Comparison of ENCODE assay signal across 1 cellular context in the genomic region with DNA sequence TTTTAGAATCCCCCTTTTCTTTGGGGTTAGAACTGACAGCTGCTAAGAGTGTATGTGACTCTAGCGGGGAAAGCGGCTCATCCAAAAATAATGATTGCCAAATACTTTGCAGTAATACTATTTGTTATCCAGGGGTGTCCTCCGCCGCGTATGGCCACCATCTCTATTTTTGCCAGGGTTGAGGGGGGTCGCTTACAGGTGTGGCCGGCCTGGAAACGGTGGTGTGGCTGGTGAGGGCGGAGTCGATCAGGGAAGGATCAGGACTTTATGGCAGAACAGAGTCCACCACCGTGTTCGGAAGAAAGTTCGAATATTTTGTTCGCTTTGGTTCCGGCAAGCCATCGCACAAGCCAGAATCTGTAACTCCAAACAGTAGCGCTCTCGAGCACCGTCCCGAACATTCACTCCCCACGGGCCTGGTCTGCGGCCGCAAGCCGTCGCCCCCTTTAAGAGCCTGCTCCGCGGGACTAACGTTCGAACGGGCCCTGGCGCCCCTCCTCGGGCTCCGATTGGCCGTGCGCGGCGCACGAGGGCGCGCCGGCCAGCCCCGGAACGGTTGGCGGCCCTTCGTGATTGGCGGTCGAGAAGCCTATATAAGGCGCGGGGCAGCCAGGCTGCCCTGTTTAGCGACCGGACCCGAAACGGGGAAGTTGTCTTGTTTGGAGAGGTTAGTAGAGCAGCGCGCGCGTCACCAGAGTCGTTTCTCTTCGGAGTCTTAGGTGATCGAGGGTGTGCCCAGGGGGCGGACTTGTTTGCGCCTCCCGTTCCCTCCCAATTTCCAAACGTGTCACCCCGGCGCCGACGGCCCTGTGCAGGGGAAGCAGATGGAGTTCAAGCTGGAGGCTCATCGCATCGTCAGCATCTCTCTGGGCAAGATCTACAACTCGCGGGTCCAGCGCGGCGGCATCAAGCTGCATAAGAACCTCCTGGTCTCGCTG.
TF ChIP-seq lines count a peak whose summit lies in the region.

A gene (plus strand): TSS at position 622 of the 938 bp plus-strand sequence. CDS start 203 bp downstream, at position 825.

TF ChIP-seq in H1, 55 proteins besides CTCF, POLR2A, EP300 and RAD21 (continues in another document):
- TF ChIP-seq KDM4A (IDR thresholded peaks at IDR 0.05; ENCODE audit: low read depth, low read length, severe bottlenecking) = peak; percentile 52
- TF ChIP-seq EZH2 (IDR thresholded peaks at IDR 0.05; ENCODE audit: low read depth, low read length, severe bottlenecking) = no peak
- TF ChIP-seq BCL11A (IDR thresholded peaks at IDR 0.05; ENCODE audit: low read depth in 2 of 2, low read length in 2 of 2) = no peak
- TF ChIP-seq ASH2L (IDR thresholded peaks at IDR 0.05; ENCODE audit: low read length) = peak; percentile 76
- TF ChIP-seq NANOG (IDR thresholded peaks at IDR 0.05; ENCODE audit: insufficient read depth, low read depth, low read length, poor library complexity, severe bottlenecking) = peak; percentile 47
- TF ChIP-seq RFX5 (IDR thresholded peaks at IDR 0.05; ENCODE audit: borderline replicate concordance, low read depth, low read length) = no peak
- peak; percentile 86 for TF ChIP-seq PHF8 (conservative IDR thresholded peaks at IDR 0.05; ENCODE audit: low read depth, low read length)
- no peak for TF ChIP-seq BRCA1 (IDR thresholded peaks at IDR 0.05; ENCODE audit: low read depth, low read length)
- TF ChIP-seq YY1 (IDR thresholded peaks at IDR 0.05; ENCODE audit: low read depth, low read length) = 0 out of 2 replicates have a peak, but pooled peaks have one; percentile 15
- TF ChIP-seq SIN3A (conservative IDR thresholded peaks at IDR 0.05 in 1 of 2, IDR thresholded peaks at IDR 0.05 in 1 of 2; ENCODE audit: low read depth in 1 of 2, low read length in 2 of 2) = peak in 1 of 2 experiments; percentile 21; a peak in 1 of 4 replicates
- no peak for TF ChIP-seq RXRA (IDR thresholded peaks at IDR 0.05; ENCODE audit: insufficient read depth, low read depth, low read length)
- TF ChIP-seq, protein P1, sequence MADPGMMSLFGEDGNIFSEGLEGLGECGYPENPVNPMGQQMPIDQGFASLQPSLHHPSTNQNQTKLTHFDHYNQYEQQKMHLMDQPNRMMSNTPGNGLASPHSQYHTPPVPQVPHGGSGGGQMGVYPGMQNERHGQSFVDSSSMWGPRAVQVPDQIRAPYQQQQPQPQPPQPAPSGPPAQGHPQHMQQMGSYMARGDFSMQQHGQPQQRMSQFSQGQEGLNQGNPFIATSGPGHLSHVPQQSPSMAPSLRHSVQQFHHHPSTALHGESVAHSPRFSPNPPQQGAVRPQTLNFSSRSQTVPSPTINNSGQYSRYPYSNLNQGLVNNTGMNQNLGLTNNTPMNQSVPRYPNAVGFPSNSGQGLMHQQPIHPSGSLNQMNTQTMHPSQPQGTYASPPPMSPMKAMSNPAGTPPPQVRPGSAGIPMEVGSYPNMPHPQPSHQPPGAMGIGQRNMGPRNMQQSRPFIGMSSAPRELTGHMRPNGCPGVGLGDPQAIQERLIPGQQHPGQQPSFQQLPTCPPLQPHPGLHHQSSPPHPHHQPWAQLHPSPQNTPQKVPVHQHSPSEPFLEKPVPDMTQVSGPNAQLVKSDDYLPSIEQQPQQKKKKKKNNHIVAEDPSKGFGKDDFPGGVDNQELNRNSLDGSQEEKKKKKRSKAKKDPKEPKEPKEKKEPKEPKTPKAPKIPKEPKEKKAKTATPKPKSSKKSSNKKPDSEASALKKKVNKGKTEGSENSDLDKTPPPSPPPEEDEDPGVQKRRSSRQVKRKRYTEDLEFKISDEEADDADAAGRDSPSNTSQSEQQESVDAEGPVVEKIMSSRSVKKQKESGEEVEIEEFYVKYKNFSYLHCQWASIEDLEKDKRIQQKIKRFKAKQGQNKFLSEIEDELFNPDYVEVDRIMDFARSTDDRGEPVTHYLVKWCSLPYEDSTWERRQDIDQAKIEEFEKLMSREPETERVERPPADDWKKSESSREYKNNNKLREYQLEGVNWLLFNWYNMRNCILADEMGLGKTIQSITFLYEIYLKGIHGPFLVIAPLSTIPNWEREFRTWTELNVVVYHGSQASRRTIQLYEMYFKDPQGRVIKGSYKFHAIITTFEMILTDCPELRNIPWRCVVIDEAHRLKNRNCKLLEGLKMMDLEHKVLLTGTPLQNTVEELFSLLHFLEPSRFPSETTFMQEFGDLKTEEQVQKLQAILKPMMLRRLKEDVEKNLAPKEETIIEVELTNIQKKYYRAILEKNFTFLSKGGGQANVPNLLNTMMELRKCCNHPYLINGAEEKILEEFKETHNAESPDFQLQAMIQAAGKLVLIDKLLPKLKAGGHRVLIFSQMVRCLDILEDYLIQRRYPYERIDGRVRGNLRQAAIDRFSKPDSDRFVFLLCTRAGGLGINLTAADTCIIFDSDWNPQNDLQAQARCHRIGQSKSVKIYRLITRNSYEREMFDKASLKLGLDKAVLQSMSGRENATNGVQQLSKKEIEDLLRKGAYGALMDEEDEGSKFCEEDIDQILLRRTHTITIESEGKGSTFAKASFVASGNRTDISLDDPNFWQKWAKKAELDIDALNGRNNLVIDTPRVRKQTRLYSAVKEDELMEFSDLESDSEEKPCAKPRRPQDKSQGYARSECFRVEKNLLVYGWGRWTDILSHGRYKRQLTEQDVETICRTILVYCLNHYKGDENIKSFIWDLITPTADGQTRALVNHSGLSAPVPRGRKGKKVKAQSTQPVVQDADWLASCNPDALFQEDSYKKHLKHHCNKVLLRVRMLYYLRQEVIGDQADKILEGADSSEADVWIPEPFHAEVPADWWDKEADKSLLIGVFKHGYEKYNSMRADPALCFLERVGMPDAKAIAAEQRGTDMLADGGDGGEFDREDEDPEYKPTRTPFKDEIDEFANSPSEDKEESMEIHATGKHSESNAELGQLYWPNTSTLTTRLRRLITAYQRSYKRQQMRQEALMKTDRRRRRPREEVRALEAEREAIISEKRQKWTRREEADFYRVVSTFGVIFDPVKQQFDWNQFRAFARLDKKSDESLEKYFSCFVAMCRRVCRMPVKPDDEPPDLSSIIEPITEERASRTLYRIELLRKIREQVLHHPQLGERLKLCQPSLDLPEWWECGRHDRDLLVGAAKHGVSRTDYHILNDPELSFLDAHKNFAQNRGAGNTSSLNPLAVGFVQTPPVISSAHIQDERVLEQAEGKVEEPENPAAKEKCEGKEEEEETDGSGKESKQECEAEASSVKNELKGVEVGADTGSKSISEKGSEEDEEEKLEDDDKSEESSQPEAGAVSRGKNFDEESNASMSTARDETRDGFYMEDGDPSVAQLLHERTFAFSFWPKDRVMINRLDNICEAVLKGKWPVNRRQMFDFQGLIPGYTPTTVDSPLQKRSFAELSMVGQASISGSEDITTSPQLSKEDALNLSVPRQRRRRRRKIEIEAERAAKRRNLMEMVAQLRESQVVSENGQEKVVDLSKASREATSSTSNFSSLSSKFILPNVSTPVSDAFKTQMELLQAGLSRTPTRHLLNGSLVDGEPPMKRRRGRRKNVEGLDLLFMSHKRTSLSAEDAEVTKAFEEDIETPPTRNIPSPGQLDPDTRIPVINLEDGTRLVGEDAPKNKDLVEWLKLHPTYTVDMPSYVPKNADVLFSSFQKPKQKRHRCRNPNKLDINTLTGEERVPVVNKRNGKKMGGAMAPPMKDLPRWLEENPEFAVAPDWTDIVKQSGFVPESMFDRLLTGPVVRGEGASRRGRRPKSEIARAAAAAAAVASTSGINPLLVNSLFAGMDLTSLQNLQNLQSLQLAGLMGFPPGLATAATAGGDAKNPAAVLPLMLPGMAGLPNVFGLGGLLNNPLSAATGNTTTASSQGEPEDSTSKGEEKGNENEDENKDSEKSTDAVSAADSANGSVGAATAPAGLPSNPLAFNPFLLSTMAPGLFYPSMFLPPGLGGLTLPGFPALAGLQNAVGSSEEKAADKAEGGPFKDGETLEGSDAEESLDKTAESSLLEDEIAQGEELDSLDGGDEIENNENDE (IDR thresholded peaks at IDR 0.05; ENCODE audit: insufficient replicate concordance, low read length) = no peak
- no peak for TF ChIP-seq CHD1 (IDR thresholded peaks at IDR 0.05; ENCODE audit: low read depth, low read length)
- peak; percentile 36 for TF ChIP-seq CREB1 (IDR thresholded peaks at IDR 0.05)
- no peak for TF ChIP-seq TCF12 (IDR thresholded peaks at IDR 0.05; ENCODE audit: low read depth, low read length)
- no peak for TF ChIP-seq GABPA (IDR thresholded peaks at IDR 0.05; ENCODE audit: borderline replicate concordance, insufficient read depth, low read length)
- TF ChIP-seq, protein P2, sequence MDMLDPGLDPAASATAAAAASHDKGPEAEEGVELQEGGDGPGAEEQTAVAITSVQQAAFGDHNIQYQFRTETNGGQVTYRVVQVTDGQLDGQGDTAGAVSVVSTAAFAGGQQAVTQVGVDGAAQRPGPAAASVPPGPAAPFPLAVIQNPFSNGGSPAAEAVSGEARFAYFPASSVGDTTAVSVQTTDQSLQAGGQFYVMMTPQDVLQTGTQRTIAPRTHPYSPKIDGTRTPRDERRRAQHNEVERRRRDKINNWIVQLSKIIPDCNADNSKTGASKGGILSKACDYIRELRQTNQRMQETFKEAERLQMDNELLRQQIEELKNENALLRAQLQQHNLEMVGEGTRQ (IDR thresholded peaks at IDR 0.05; ENCODE audit: low read length) = peak; percentile 77
- no peak for TF ChIP-seq SIRT6 (IDR thresholded peaks at IDR 0.05; ENCODE audit: low read length)
- TF ChIP-seq CTBP2 (IDR thresholded peaks at IDR 0.05; ENCODE audit: borderline replicate concordance, insufficient read depth, insufficient read length, low read length) = peak; percentile 28
- TF ChIP-seq SP2 (IDR thresholded peaks at IDR 0.05; ENCODE audit: low read length) = no peak
- no peak for TF ChIP-seq KDM1A (IDR thresholded peaks at IDR 0.05; ENCODE audit: borderline replicate concordance, low read length)
- no peak for TF ChIP-seq FOSL1 (IDR thresholded peaks at IDR 0.05; ENCODE audit: insufficient read depth, low read depth, low read length)
- no peak for TF ChIP-seq SUZ12 (IDR thresholded peaks at IDR 0.05; ENCODE audit: low read length)
- TF ChIP-seq KDM5A (IDR thresholded peaks at IDR 0.05; ENCODE audit: low read length) = no peak
- peak; percentile 94 for TF ChIP-seq GTF2F1 (IDR thresholded peaks at IDR 0.05; ENCODE audit: borderline replicate concordance, low read depth, low read length)
- TF ChIP-seq TEAD4 (IDR thresholded peaks at IDR 0.05; ENCODE audit: low read depth, low read length) = no peak
- no peak for TF ChIP-seq CHD2 (IDR thresholded peaks at IDR 0.05; ENCODE audit: low read length)
- 0 out of 4 replicates have a peak, but pooled peaks of 1 of the 2 experiments have one; percentile 60 for TF ChIP-seq HDAC2 (IDR thresholded peaks at IDR 0.05; ENCODE audit: borderline replicate concordance in 1 of 2, low read depth in 2 of 2, low read length in 2 of 2)
- TF ChIP-seq HDAC6 (IDR thresholded peaks at IDR 0.05; ENCODE audit: low read depth, low read length) = no peak
- TF ChIP-seq SP4 (IDR thresholded peaks at IDR 0.05; ENCODE audit: low read length) = no peak
- TF ChIP-seq JUN (IDR thresholded peaks at IDR 0.05; ENCODE audit: low read depth, low read length) = no peak
- TF ChIP-seq SRF (IDR thresholded peaks at IDR 0.05; ENCODE audit: low read depth, low read length) = peak; percentile 72
- TF ChIP-seq, protein P3, sequence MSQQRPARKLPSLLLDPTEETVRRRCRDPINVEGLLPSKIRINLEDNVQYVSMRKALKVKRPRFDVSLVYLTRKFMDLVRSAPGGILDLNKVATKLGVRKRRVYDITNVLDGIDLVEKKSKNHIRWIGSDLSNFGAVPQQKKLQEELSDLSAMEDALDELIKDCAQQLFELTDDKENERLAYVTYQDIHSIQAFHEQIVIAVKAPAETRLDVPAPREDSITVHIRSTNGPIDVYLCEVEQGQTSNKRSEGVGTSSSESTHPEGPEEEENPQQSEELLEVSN (IDR thresholded peaks at IDR 0.05) = peak; percentile 88
- TF ChIP-seq BACH1 (IDR thresholded peaks at IDR 0.05; ENCODE audit: low read length) = no peak
- TF ChIP-seq RNF2 (IDR thresholded peaks at IDR 0.05; ENCODE audit: borderline replicate concordance, low read depth, low read length, missing control alignments, poor library complexity, severe bottlenecking) = no peak
- TF ChIP-seq, protein P4, sequence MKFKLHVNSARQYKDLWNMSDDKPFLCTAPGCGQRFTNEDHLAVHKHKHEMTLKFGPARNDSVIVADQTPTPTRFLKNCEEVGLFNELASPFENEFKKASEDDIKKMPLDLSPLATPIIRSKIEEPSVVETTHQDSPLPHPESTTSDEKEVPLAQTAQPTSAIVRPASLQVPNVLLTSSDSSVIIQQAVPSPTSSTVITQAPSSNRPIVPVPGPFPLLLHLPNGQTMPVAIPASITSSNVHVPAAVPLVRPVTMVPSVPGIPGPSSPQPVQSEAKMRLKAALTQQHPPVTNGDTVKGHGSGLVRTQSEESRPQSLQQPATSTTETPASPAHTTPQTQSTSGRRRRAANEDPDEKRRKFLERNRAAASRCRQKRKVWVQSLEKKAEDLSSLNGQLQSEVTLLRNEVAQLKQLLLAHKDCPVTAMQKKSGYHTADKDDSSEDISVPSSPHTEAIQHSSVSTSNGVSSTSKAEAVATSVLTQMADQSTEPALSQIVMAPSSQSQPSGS (IDR thresholded peaks at IDR 0.05; ENCODE audit: low read length) = 0 out of 2 replicates have a peak, but pooled peaks have one; percentile 74
- peak; percentile 97 for TF ChIP-seq TAF7 (optimal IDR thresholded peaks at IDR 0.05; ENCODE audit: borderline replicate concordance, low read depth, low read length)
- TF ChIP-seq TAF1 (IDR thresholded peaks at IDR 0.05; ENCODE audit: low read depth, low read length) = peak; percentile 98
- TF ChIP-seq NRF1 (IDR thresholded peaks at IDR 0.05; ENCODE audit: low read depth, low read length) = no peak
- no peak for TF ChIP-seq ZNF274 (IDR thresholded peaks at IDR 0.05; ENCODE audit: borderline replicate concordance, extremely low read depth, low read length)
- no peak for TF ChIP-seq CBX8 (IDR thresholded peaks at IDR 0.05; ENCODE audit: borderline replicate concordance, low read depth, low read length)
- TF ChIP-seq, protein P5, sequence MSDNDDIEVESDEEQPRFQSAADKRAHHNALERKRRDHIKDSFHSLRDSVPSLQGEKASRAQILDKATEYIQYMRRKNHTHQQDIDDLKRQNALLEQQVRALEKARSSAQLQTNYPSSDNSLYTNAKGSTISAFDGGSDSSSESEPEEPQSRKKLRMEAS (IDR thresholded peaks at IDR 0.05) = peak; percentile 74
- peak; percentile 14; the same call in 1 of the 2 replicates for TF ChIP-seq RBBP5 (IDR thresholded peaks at IDR 0.05; ENCODE audit: borderline replicate concordance, low read depth, low read length)
- TF ChIP-seq, protein P6, sequence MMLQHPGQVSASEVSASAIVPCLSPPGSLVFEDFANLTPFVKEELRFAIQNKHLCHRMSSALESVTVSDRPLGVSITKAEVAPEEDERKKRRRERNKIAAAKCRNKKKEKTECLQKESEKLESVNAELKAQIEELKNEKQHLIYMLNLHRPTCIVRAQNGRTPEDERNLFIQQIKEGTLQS (IDR thresholded peaks at IDR 0.05; ENCODE audit: insufficient read depth, low read depth, low read length) = 0 out of 2 replicates have a peak, but pooled peaks have one; percentile 17
- no peak for TF ChIP-seq POU5F1 (IDR thresholded peaks at IDR 0.05; ENCODE audit: low read depth, low read length)
- no peak for TF ChIP-seq CBX5 (IDR thresholded peaks at IDR 0.05; ENCODE audit: low read depth, low read length)
- peak; percentile 74 for TF ChIP-seq SP1 (IDR thresholded peaks at IDR 0.05; ENCODE audit: low read depth, low read length)
- TF ChIP-seq MAFK (IDR thresholded peaks at IDR 0.05; ENCODE audit: low read depth, low read length) = no peak
- TF ChIP-seq SAP30 (IDR thresholded peaks at IDR 0.05; ENCODE audit: insufficient read depth, insufficient replicate concordance, low read length) = no peak
- TF ChIP-seq EGR1 (IDR thresholded peaks at IDR 0.05; ENCODE audit: borderline replicate concordance, low read depth, low read length) = no peak
- peak; percentile 98 for TF ChIP-seq TBP (IDR thresholded peaks at IDR 0.05; ENCODE audit: low read depth, low read length)
- no peak for TF ChIP-seq JUND (IDR thresholded peaks at IDR 0.05; ENCODE audit: low read length)
- peak; percentile 97 for TF ChIP-seq POLR2AphosphoS5 (IDR thresholded peaks at IDR 0.05; ENCODE audit: low read depth, low read length)
